17 cellular contexts compared by ENCODE assay signal in the genomic region with DNA sequence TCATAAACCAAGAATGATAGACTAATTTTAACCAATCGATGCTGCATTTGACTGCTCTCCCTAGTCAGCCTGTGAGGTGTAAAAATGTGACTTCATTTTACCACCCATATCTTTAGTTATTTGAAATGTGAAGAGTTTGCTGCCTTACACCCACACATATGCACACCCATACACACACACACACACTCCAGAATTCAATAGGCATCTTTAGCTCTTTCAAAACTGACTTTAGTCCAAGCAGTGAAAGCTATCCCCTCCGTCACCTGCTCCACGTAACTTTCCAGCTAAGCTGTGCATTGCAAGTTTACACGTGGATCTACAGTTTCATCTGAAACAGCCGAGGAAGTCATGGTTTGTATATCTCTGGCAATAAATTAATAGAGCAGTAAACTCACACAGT. TPM values are rescaled to one million over a fixed set of nuclear protein-coding genes. Genes with fewer than 3 reads are reported as not detected.
DNase-seq lines count a peak whose midpoint lies in the region; ATAC-seq and TF ChIP-seq lines count a peak whose summit lies in the region.
"Had no signal": no experiment of that assay in that cellular context is flagged by ENCODE, and none has a peak within 500 bp of the region (broad histone marks: within the 10 kb centered on the region; RNA-seq: fewer than 3 reads in every experiment).

No MANE protein-coding gene starts in this region.

- H3K27me3 ChIP-seq in breast epithelium, result no peaks in the 10 kb centered on the region

- no peak for ATAC-seq in GM19328 (IDR thresholded peaks at IDR 0.05; ENCODE audit: unreplicated experiment)
- ATAC-seq: CD8-positive, alpha-beta T cell had no signal

- DNase-seq in DMS 273 (lab: John Stamatoyannopoulos, UW; ENCODE audit: unreplicated experiment) (peak; percentile 42), DMS 273 treated with DMSO at 0.1 percent for 48 hours (lab: John Stamatoyannopoulos, UW) (no peak), NCI-H69 (lab: John Stamatoyannopoulos, UW) (peak; percentile 75), retina (peak; percentile 38), breast epithelium (ENCODE audit: low spot score in 2 of 2) (no peak)
- DNase-seq in activated CD4-positive, alpha-beta T cell treated with anti-CD3 and anti-CD28 coated beads, Interleukin-2, amount 10 ng/mL, durations not matched to agents 24 days and 14 days, result peak; percentile 40
- DNase-seq in activated CD4-positive, alpha-beta T cell treated with anti-CD3 and anti-CD28 coated beads for 4 hours, result no peak
- DNase-seq: CD8-positive, alpha-beta T cell; COR-L47; DMS53; GF-D8 had no signal

- H3K27ac Mint-ChIP-seq in activated CD4-positive, alpha-beta T cell treated with anti-CD3 and anti-CD28 coated beads, Interleukin-2, amount 10 ng/mL, durations not matched to agents 24 days and 14 days, result no peak overlapping the region
- H3K27ac Mint-ChIP-seq: CD14-positive monocyte; CD8-positive, alpha-beta T cell had no signal

- no peak overlapping the region for H3K4me3 Mint-ChIP-seq in activated CD4-positive, alpha-beta T cell treated with anti-CD3 and anti-CD28 coated beads, Interleukin-2, amount 10 ng/mL, durations not matched to agents 24 days and 14 days
- H3K4me3 Mint-ChIP-seq: CD14-positive monocyte; CD8-positive, alpha-beta T cell had no signal

- H3K4me1 ChIP-seq in breast epithelium, result no peaks in the 10 kb centered on the region
- H3K4me1 ChIP-seq: HAP-1 had no signal

- no peak overlapping the region for H3K27ac ChIP-seq in breast epithelium
- H3K27ac ChIP-seq: 22Rv1, HL-60 had no signal

- TF ChIP-seq CTCF in breast epithelium (IDR thresholded peaks at IDR 0.05), result no peak

- no peak overlapping the region for H3K4me3 ChIP-seq in breast epithelium
- H3K4me3 ChIP-seq: HAP-1 had no signal

- no peaks in the 10 kb centered on the region for H3K36me3 ChIP-seq in breast epithelium
- H3K36me3 ChIP-seq: HAP-1 had no signal

- H3K4me1 Mint-ChIP-seq in activated CD4-positive, alpha-beta T cell treated with anti-CD3 and anti-CD28 coated beads, Interleukin-2, amount 10 ng/mL, durations not matched to agents 24 days and 14 days, result no peaks in the 10 kb centered on the region
- H3K4me1 Mint-ChIP-seq: CD14-positive monocyte had no signal

- no peaks in the 10 kb centered on the region for H3K36me3 Mint-ChIP-seq in activated CD4-positive, alpha-beta T cell treated with anti-CD3 and anti-CD28 coated beads, Interleukin-2, amount 10 ng/mL, durations not matched to agents 24 days and 14 days (ENCODE audit: low read depth)
- H3K36me3 Mint-ChIP-seq: CD14-positive monocyte; CD8-positive, alpha-beta T cell had no signal

- intact Hi-C loops in activated CD4-positive, alpha-beta T cell treated with anti-CD3 and anti-CD28 coated beads, Interleukin-2, amount 10 ng/mL, durations not matched to agents 24 days and 14 days (cut with micrococcal nuclease), result no loop called here
- intact Hi-C loops in breast epithelium (cut with DNase I; ENCODE audit: low total_unique reads), result no loop called here

- H3K9me3 ChIP-seq in breast epithelium, result no peaks in the 10 kb centered on the region
- H3K9me3 ChIP-seq: HAP-1 had no signal

- peaks cover 18% of the 10 kb centered on the region for H3K27me3 Mint-ChIP-seq in activated CD4-positive, alpha-beta T cell treated with anti-CD3 and anti-CD28 coated beads, Interleukin-2, amount 10 ng/mL, durations not matched to agents 24 days and 14 days

- TF ChIP-seq POLR2A in breast epithelium (IDR thresholded peaks at IDR 0.05), result no peak

- H3K9me3 Mint-ChIP-seq in activated CD4-positive, alpha-beta T cell treated with anti-CD3 and anti-CD28 coated beads, Interleukin-2, amount 10 ng/mL, durations not matched to agents 24 days and 14 days, result no peaks in the 10 kb centered on the region
- H3K9me3 Mint-ChIP-seq: CD8-positive, alpha-beta T cell had no signal

RNA-seq across cellular contexts. Expression of a gene that starts 0.5 kb away (rescaled TPM):
- not detected in 2 replicates for total RNA-seq in activated CD4-positive, alpha-beta T cell treated with anti-CD3 and anti-CD28 coated beads, Interleukin-2, amount 10 ng/mL, durations not matched to agents 24 days and 14 days
- not detected for total RNA-seq in breast epithelium
- total RNA-seq: CD8-positive, alpha-beta T cell; H1 had no signal

Comparison
In these comparisons a context has a peak if more than half of its experiments do, and no peak if none do; other contexts are left out.
1. DNase-seq: peak in DMS 273 (single experiment), activated CD4-positive, alpha-beta T cell treated with anti-CD3 and anti-CD28 coated beads, Interleukin-2, amount 10 ng/mL, durations not matched to agents 24 days and 14 days (single experiment), NCI-H69 (single experiment) and retina (single experiment); none in DMS 273 treated with DMSO at 0.1 percent for 48 hours (single experiment), activated CD4-positive, alpha-beta T cell treated with anti-CD3 and anti-CD28 coated beads for 4 hours (0 of 2) and breast epithelium (0 of 2).